In the genomic region with DNA sequence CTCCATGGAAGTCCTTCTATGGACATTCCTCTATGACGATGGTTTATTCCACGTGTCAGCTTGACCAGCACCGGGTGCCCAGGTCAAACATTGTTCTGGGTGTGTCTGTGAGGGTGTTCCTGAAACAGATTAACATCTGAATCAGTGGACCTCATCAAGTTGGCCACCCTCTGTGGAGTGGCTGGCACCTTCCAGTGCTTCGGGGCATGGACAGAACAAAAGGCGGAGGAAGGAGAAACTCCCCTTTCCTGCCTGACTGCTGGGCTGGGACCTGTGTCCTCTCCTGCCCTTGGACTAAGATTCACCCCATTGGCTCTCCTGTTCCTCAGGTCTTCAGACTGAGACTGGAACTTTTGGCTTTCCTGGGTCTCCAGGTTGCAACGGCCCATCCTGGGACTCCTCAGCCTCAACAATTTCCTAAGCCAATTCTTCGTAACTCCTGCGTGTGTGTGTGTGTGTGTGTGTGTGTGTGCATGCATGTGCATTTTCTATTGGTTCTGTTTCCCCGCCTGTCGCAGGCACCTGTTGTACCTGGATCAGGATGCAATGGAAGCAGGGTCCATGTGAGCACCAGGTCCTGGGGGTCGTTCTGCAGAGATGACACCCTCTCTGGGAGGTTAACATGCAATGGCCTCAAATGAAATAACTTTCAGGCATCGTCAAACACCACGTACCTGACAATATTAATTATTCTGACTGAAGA, we compare ENCODE assay signal across 19 cellular contexts.
"Had no signal": no experiment of that assay in that cellular context is flagged by ENCODE, and none has a peak within 500 bp of the region (broad histone marks: within the 10 kb centered on the region; RNA-seq: fewer than 3 reads in every experiment).

No MANE protein-coding gene starts in this region.

- H3K4me3 ChIP-seq: MG63 had no signal

- ATAC-seq: HepG2 had no signal

- H3K36me3 ChIP-seq: MG63 had no signal

- H3K27me3 ChIP-seq: MG63 had no signal

- H3K9me3 ChIP-seq: MG63, SK-N-SH had no signal

- DNase-seq: IMR-90, Karpas-422, KG1, MG63, NCI-H1092, NCI-H1436, NCI-H187, NCI-H2029, NCI-H2081 treated with DMSO at 0.1 percent for 48 hours, NCI-H2171, NCI-H226, NCI-H446, NCI-H510A, NCI-H524 treated with DMSO at 0.1 percent for 48 hours, NCI-H69, NCI-H774, SHP77, SK-N-SH had no signal
